13 cellular contexts compared by ENCODE assay signal in the genomic region with DNA sequence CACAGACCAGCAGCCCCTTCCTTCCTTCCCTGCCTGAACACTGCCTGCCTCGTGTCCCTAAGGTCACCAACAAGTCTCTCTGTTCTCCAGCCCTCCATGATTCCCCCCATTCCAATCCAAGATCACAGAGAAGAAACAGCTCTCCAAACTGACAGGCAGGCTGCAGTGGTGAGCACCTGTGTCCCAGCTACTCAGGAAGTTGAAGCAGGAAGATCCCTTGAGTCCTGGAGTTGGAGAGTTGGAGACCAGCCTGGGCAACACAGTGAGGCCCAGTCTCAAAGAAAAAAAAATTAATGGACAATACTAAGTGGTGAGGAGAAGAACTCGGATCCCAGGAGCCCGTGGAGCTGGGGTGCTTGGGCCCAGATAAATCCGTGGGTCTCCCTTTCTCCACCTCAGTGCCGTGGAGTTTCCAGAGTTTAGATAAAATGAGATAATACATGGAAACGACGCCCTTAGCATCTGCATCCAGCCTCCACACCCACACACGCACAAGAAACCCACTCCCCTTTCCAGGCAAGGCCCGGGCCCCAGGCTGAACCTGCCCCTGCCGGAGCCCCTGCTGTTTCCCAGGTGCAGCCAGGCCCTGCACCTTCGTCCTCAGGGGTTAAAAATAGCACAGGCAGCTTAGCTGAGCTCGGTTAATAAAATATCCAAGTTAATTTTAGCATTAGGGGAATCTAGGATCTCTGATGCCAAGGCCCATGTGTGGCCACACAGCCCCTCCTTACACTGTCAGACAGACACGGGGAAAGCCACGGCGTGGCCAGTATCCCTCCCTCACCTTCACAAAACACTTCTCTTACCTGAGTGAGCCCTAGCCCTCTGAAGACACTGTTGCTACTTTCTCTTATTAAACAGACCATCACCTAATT. TPM values are rescaled to one million over a fixed set of nuclear protein-coding genes. Genes with fewer than 3 reads are reported as not detected.
A peak's percentile ranks its signal among the peaks of the same experiment; 100 is the strongest.
DNase-seq lines count a peak whose midpoint lies in the region; ATAC-seq lines count a peak whose summit lies in the region.
"Had no signal": no experiment of that assay in that cellular context is flagged by ENCODE, and none has a peak within 500 bp of the region (broad histone marks: within the 10 kb centered on the region; RNA-seq: fewer than 3 reads in every experiment).

No MANE protein-coding gene starts in this region.

- no peak for DNase-seq in T-helper 2 cell treated with Interferon-gamma antibody and Interleukin-4, amounts not matched to agents 5 μg/mL and 100 μg/mL, for 36 hours (ENCODE audit: low spot score)
- no peak for DNase-seq in T-helper 2 cell
- DNase-seq in activated T-helper 2 cell treated with anti-CD3 and anti-CD28 coated beads, Interferon-gamma antibody, Interleukin-2, Interleukin-4, amounts not matched to agents 10 μg/mL and 5 μg/mL and 100 μg/mL, durations not matched to agents 14 hours and 24 hours and 36 hours (ENCODE audit: low spot score): no peak
- no peak for DNase-seq in immature natural killer cell
- DNase-seq in HK-2 (ENCODE audit: unreplicated experiment): no peak
- DNase-seq in OCI-M1 (lab: John Stamatoyannopoulos, UW): no peak
- no peak for DNase-seq in activated CD8-positive, alpha-beta memory T cell treated with anti-CD3 and anti-CD28 coated beads, Interleukin-2, amount 50 U/mL, for 4 hours
- DNase-seq: mammary epithelial cell, NCI-H2107 had no signal

- peaks cover 8% of the 10 kb centered on the region for H3K9me3 Mint-ChIP-seq in T-helper 2 cell treated with Interferon-gamma antibody and Interleukin-4, amounts not matched to agents 5 μg/mL and 100 μg/mL, for 36 hours
- peaks cover 4% of the 10 kb centered on the region for H3K9me3 Mint-ChIP-seq in activated T-helper 2 cell treated with anti-CD3 and anti-CD28 coated beads, Interferon-gamma antibody, Interleukin-2, Interleukin-4, amounts not matched to agents 10 μg/mL and 5 μg/mL and 100 μg/mL, durations not matched to agents 14 hours and 24 hours and 36 hours
- peaks cover 0 to 4% (median 0%) of the 10 kb centered on the region in 6 donors for H3K9me3 Mint-ChIP-seq in immature natural killer cell
- H3K9me3 Mint-ChIP-seq in stimulated activated memory B cell treated with anti-CD40 and anti-IgM and Interleukin-4, amounts not matched to agents 10 μg/mL and 1 μg/mL and 100 μg/mL, for 72 hours: no peaks in the 10 kb centered on the region

- H3K27ac Mint-ChIP-seq in T-helper 2 cell treated with Interferon-gamma antibody and Interleukin-4, amounts not matched to agents 5 μg/mL and 100 μg/mL, for 36 hours: peak overlapping the region; percentile 63
- peak overlapping the region; percentile 21 for H3K27ac Mint-ChIP-seq in activated T-helper 2 cell treated with anti-CD3 and anti-CD28 coated beads, Interferon-gamma antibody, Interleukin-2, Interleukin-4, amounts not matched to agents 10 μg/mL and 5 μg/mL and 100 μg/mL, durations not matched to agents 14 hours and 24 hours and 36 hours
- peak overlapping the region; percentile 95 to 100 (median 98) for H3K27ac Mint-ChIP-seq in immature natural killer cell
- peak overlapping the region; percentile 94 for H3K27ac Mint-ChIP-seq in stimulated activated memory B cell treated with anti-CD40 and anti-IgM and Interleukin-4, amounts not matched to agents 10 μg/mL and 1 μg/mL and 100 μg/mL, for 72 hours

- no peak for ATAC-seq in stimulated activated memory B cell treated with anti-CD40 and anti-IgM and Interleukin-4, amounts not matched to agents 10 μg/mL and 1 μg/mL and 100 μg/mL, for 72 hours
- ATAC-seq: A549 had no signal

- no peaks in the 10 kb centered on the region for H3K27me3 Mint-ChIP-seq in T-helper 2 cell treated with Interferon-gamma antibody and Interleukin-4, amounts not matched to agents 5 μg/mL and 100 μg/mL, for 36 hours (ENCODE audit: low read depth)
- H3K27me3 Mint-ChIP-seq in activated T-helper 2 cell treated with anti-CD3 and anti-CD28 coated beads, Interferon-gamma antibody, Interleukin-2, Interleukin-4, amounts not matched to agents 10 μg/mL and 5 μg/mL and 100 μg/mL, durations not matched to agents 14 hours and 24 hours and 36 hours (ENCODE audit: low read depth): peaks cover 3% of the 10 kb centered on the region
- H3K27me3 Mint-ChIP-seq in immature natural killer cell (ENCODE audit: low read depth in 3 of 3): peaks cover 49 to 70% (median 58%) of the 10 kb centered on the region in 3 donors
- no peaks in the 10 kb centered on the region for H3K27me3 Mint-ChIP-seq in stimulated activated memory B cell treated with anti-CD40 and anti-IgM and Interleukin-4, amounts not matched to agents 10 μg/mL and 1 μg/mL and 100 μg/mL, for 72 hours

- peaks cover 55% of the 10 kb centered on the region for H3K4me1 Mint-ChIP-seq in T-helper 2 cell treated with Interferon-gamma antibody and Interleukin-4, amounts not matched to agents 5 μg/mL and 100 μg/mL, for 36 hours (ENCODE audit: low read depth)
- H3K4me1 Mint-ChIP-seq in activated T-helper 2 cell treated with anti-CD3 and anti-CD28 coated beads, Interferon-gamma antibody, Interleukin-2, Interleukin-4, amounts not matched to agents 10 μg/mL and 5 μg/mL and 100 μg/mL, durations not matched to agents 14 hours and 24 hours and 36 hours (ENCODE audit: low read depth): peaks cover 53% of the 10 kb centered on the region
- peaks cover 83 to 85% of the 10 kb centered on the region in 2 donors for H3K4me1 Mint-ChIP-seq in immature natural killer cell
- peaks cover 86% of the 10 kb centered on the region for H3K4me1 Mint-ChIP-seq in stimulated activated memory B cell treated with anti-CD40 and anti-IgM and Interleukin-4, amounts not matched to agents 10 μg/mL and 1 μg/mL and 100 μg/mL, for 72 hours

- peak overlapping the region; percentile 98 for H3K4me3 Mint-ChIP-seq in T-helper 2 cell treated with Interferon-gamma antibody and Interleukin-4, amounts not matched to agents 5 μg/mL and 100 μg/mL, for 36 hours
- no peak overlapping the region for H3K4me3 Mint-ChIP-seq in activated T-helper 2 cell treated with anti-CD3 and anti-CD28 coated beads, Interferon-gamma antibody, Interleukin-2, Interleukin-4, amounts not matched to agents 10 μg/mL and 5 μg/mL and 100 μg/mL, durations not matched to agents 14 hours and 24 hours and 36 hours (ENCODE audit: low read depth)
- peak overlapping the region; percentile 97 to 100 (median 100) for H3K4me3 Mint-ChIP-seq in immature natural killer cell
- peak overlapping the region; percentile 99 for H3K4me3 Mint-ChIP-seq in stimulated activated memory B cell treated with anti-CD40 and anti-IgM and Interleukin-4, amounts not matched to agents 10 μg/mL and 1 μg/mL and 100 μg/mL, for 72 hours

- peaks cover 60% of the 10 kb centered on the region for H3K36me3 Mint-ChIP-seq in T-helper 2 cell treated with Interferon-gamma antibody and Interleukin-4, amounts not matched to agents 5 μg/mL and 100 μg/mL, for 36 hours (ENCODE audit: low read depth)
- peaks cover 30% of the 10 kb centered on the region for H3K36me3 Mint-ChIP-seq in activated T-helper 2 cell treated with anti-CD3 and anti-CD28 coated beads, Interferon-gamma antibody, Interleukin-2, Interleukin-4, amounts not matched to agents 10 μg/mL and 5 μg/mL and 100 μg/mL, durations not matched to agents 14 hours and 24 hours and 36 hours (ENCODE audit: low read depth)
- H3K36me3 Mint-ChIP-seq in immature natural killer cell: peaks cover 18 to 24% (median 19%) of the 10 kb centered on the region in 3 donors
- peaks cover 8% of the 10 kb centered on the region for H3K36me3 Mint-ChIP-seq in stimulated activated memory B cell treated with anti-CD40 and anti-IgM and Interleukin-4, amounts not matched to agents 10 μg/mL and 1 μg/mL and 100 μg/mL, for 72 hours

- intact Hi-C loops in activated T-helper 2 cell treated with anti-CD3 and anti-CD28 coated beads, Interferon-gamma antibody, Interleukin-2, Interleukin-4, amounts not matched to agents 10 μg/mL and 5 μg/mL and 100 μg/mL, durations not matched to agents 14 hours and 24 hours and 36 hours (cut with micrococcal nuclease): loop anchor here (5.0 kb wide), 1 partner anchor 105 kb away; the partner anchor contains the start of gene CDC16

RNA-seq across cellular contexts. Expression of gene RASA3, which starts 4.7 kb away (rescaled TPM):
- 13.7 and 13.9 TPM in 2 replicates for total RNA-seq in activated T-helper 2 cell treated with anti-CD3 and anti-CD28 coated beads, Interferon-gamma antibody, Interleukin-2, Interleukin-4, amounts not matched to agents 10 μg/mL and 5 μg/mL and 100 μg/mL, durations not matched to agents 14 hours and 24 hours and 36 hours
- 100 to 1,000 TPM in 1 of 3 donors, 10 to 100 TPM in 2; 37.4 to 153 (median 64.8) TPM for polyA plus RNA-seq in immature natural killer cell

RNA-seq across cellular contexts. Expression of gene CFAP97D2, which starts 51.3 kb away (rescaled TPM):
- total RNA-seq in activated T-helper 2 cell treated with anti-CD3 and anti-CD28 coated beads, Interferon-gamma antibody, Interleukin-2, Interleukin-4, amounts not matched to agents 10 μg/mL and 5 μg/mL and 100 μg/mL, durations not matched to agents 14 hours and 24 hours and 36 hours: not detected in 2 replicates
- 1 to 10 TPM in 1 of 3 donors, under 1 TPM in 2; 0.40 to 1.0 (median 0.44) TPM for polyA plus RNA-seq in immature natural killer cell
- total RNA-seq: mammary epithelial cell, SK-MEL-5 had no signal
- polyA plus RNA-seq: A549, esophagus, mammary epithelial cell had no signal

Comparison
In these comparisons a context has a peak if more than half of its experiments do, and no peak if none do; other contexts are left out.
1. H3K27ac Mint-ChIP-seq: peak in every context shown above with its lines; median percentile 98 in immature natural killer cell; 94 in stimulated activated memory B cell treated with anti-CD40 and anti-IgM and Interleukin-4, amounts not matched to agents 10 μg/mL and 1 μg/mL and 100 μg/mL, for 72 hours; 63 in T-helper 2 cell treated with Interferon-gamma antibody and Interleukin-4, amounts not matched to agents 5 μg/mL and 100 μg/mL, for 36 hours; 21 in activated T-helper 2 cell treated with anti-CD3 and anti-CD28 coated beads, Interferon-gamma antibody, Interleukin-2, Interleukin-4, amounts not matched to agents 10 μg/mL and 5 μg/mL and 100 μg/mL, durations not matched to agents 14 hours and 24 hours and 36 hours.